23 cellular contexts compared by ENCODE assay signal in the genomic region with DNA sequence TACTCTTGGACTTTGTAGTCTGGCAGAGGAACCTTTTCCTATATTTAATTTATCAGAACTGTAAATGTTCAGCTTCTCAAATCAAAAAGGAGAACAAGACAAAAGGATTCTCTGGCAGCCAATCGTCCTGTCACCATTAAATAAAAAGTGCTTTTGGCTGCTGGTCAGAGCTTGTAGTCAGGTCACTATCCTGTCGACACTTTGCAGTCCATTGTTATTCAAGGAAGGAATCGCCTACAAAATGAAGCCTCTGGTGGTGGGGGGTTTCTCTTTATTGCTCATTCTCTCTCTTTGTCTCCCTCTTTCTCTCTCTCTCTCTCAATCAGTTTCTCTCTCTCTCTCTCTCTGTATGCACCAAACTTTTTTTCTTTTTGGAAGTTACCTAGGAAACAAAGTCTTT. TPM values are rescaled to one million over a fixed set of nuclear protein-coding genes. Genes with fewer than 3 reads are reported as not detected.
DNase-seq lines count a peak whose midpoint lies in the region; ATAC-seq and TF ChIP-seq lines count a peak whose summit lies in the region.
"Had no signal": no experiment of that assay in that cellular context is flagged by ENCODE, and none has a peak within 500 bp of the region (broad histone marks: within the 10 kb centered on the region; RNA-seq: fewer than 3 reads in every experiment).

No MANE protein-coding gene starts in this region.

- no peaks in the 10 kb centered on the region for H3F3A ChIP-seq in neural progenitor cell (ENCODE audit: low read depth)

- H3K4me2 ChIP-seq in neural progenitor cell: peak overlapping the region; percentile 68
- H3K4me2 ChIP-seq: A549, PC-9 had no signal

- H3K27ac Mint-ChIP-seq in brain (peak overlapping the region in 4 of 5 experiments; percentile 17 to 81 (median 48)), neural progenitor cell (peak overlapping the region; percentile 43)
- H3K27ac Mint-ChIP-seq: B cell had no signal

- H2AFZ ChIP-seq in neural progenitor cell (replicated peaks): no peak overlapping the region
- H2AFZ ChIP-seq: PC-9 had no signal

- H3K4me3 Mint-ChIP-seq in brain: peak overlapping the region; percentile 17 to 74 (median 47)
- peak overlapping the region; percentile 77 for H3K4me3 Mint-ChIP-seq in neural progenitor cell
- H3K4me3 Mint-ChIP-seq: B cell, CD14-positive monocyte had no signal

- TF ChIP-seq POLR2A in heart left ventricle (IDR thresholded peaks at IDR 0.05): no peak

- H3K27me3 ChIP-seq in H7 (ENCODE audit: control insufficient read depth, insufficient read depth, low read length) (no peaks in the 10 kb centered on the region), iPS-18a (ENCODE audit: control insufficient read depth, insufficient read depth, low read length) (peaks cover 18% of the 10 kb centered on the region), neural progenitor cell (peaks cover 45% of the 10 kb centered on the region), heart left ventricle (peaks cover 0 to 6% (median 0%) of the 10 kb centered on the region in 9 donors)

- intact Hi-C loops in heart left ventricle (cut with DNase I): no loop called here

- no peaks in the 10 kb centered on the region for H3K79me2 ChIP-seq in neural progenitor cell (ENCODE audit: low read depth)

- H3K36me3 ChIP-seq in H7 (replicated peaks; ENCODE audit: control insufficient read depth, insufficient read depth, low read length): no peaks in the 10 kb centered on the region
- no peaks in the 10 kb centered on the region for H3K36me3 ChIP-seq in iPS-18a (ENCODE audit: control insufficient read depth, low read depth, low read length)
- no peaks in the 10 kb centered on the region for H3K36me3 ChIP-seq in neural progenitor cell
- H3K36me3 ChIP-seq in heart left ventricle: no peaks in the 10 kb centered on the region

- peaks cover 34% of the 10 kb centered on the region for H3K4me1 ChIP-seq in iPS-18a (ENCODE audit: control insufficient read depth, low read depth, low read length)
- no peaks in the 10 kb centered on the region for H3K4me1 ChIP-seq in neural progenitor cell
- no peaks in the 10 kb centered on the region for H3K4me1 ChIP-seq in heart left ventricle
- H3K4me1 ChIP-seq: A549 had no signal

- H3K4me3 ChIP-seq in H7 (ENCODE audit: insufficient read depth, low read depth, low read length) (no peak overlapping the region; the same call in 1 of the 2 replicates), iPS-18a (ENCODE audit: low read length) (peak overlapping the region; percentile 43), neural progenitor cell (peak overlapping the region; percentile 30), heart left ventricle (no peak overlapping the region)
- H3K4me3 ChIP-seq: A549, K562, PC-9 had no signal

- no peak for ATAC-seq in heart left ventricle
- no peak for ATAC-seq in HG03442 (IDR thresholded peaks at IDR 0.05; ENCODE audit: unreplicated experiment)
- ATAC-seq: A549, HCT116, HepG2, K562 had no signal

- H3K9me3 Mint-ChIP-seq in brain (no peaks in the 10 kb centered on the region), neural progenitor cell (no peaks in the 10 kb centered on the region)

- H3K9ac ChIP-seq in iPS-18a (ENCODE audit: low read length) (peak overlapping the region; percentile 47), neural progenitor cell (no peak overlapping the region)

- WGBS in heart left ventricle, 4 donors: 27 to 38% (median 31%) methylated on average over 3 of the region's 3 CpGs

- TF ChIP-seq CTCF in brain (conservative IDR thresholded peaks at IDR 0.05): no peak
- TF ChIP-seq CTCF in neural progenitor cell (IDR thresholded peaks at IDR 0.05): no peak
- no peak for TF ChIP-seq CTCF in heart left ventricle (IDR thresholded peaks at IDR 0.05)

- H3K27ac ChIP-seq in iPS-18a (ENCODE audit: low read length) (no peak overlapping the region), neural progenitor cell (no peak overlapping the region), heart left ventricle (no peak overlapping the region)
- H3K27ac ChIP-seq: A549, PC-9 had no signal

- H3K4me1 Mint-ChIP-seq in brain (peaks cover 52% of the 10 kb centered on the region), neural progenitor cell (peaks cover 29% of the 10 kb centered on the region)
- H3K4me1 Mint-ChIP-seq: B cell, CD14-positive monocyte had no signal

- H4K20me1 ChIP-seq in neural progenitor cell (ENCODE audit: low read depth): no peaks in the 10 kb centered on the region

- no peaks in the 10 kb centered on the region for H3K9me3 ChIP-seq in iPS-18a (ENCODE audit: control insufficient read depth, low read depth, low read length)
- H3K9me3 ChIP-seq in neural progenitor cell (ENCODE audit: low read depth): no peaks in the 10 kb centered on the region
- no peaks in the 10 kb centered on the region for H3K9me3 ChIP-seq in heart left ventricle
- H3K9me3 ChIP-seq: A549 had no signal

- DNase-seq in H7 (peak; percentile 61), neural progenitor cell (ENCODE audit: low spot score) (peak; percentile 21), NCI-H526 treated with DMSO at 0.1 percent for 48 hours (lab: John Stamatoyannopoulos, UW) (no peak), heart left ventricle (no peak), NCI-H510A treated with DMSO at 0.1 percent for 48 hours (lab: John Stamatoyannopoulos, UW) (no peak)
- DNase-seq: DMS53, NCI-H1092, NCI-H1436, NCI-H187 treated with DMSO at 0.1 percent for 48 hours, NCI-H2107, NCI-H446 treated with DMSO at 0.1 percent for 48 hours, PC-9, RPMI8226, SHP77 had no signal

- no peaks in the 10 kb centered on the region for H3K36me3 Mint-ChIP-seq in brain
- peaks cover 4% of the 10 kb centered on the region for H3K36me3 Mint-ChIP-seq in neural progenitor cell

- H3K27me3 Mint-ChIP-seq in brain (peaks cover 11% of the 10 kb centered on the region), neural progenitor cell (ENCODE audit: insufficient read depth, low read depth) (no peaks in the 10 kb centered on the region)

RNA-seq across cellular contexts. Expression of a gene that starts 17.6 kb away (rescaled TPM):
- 1.9 and 2.3 TPM in 2 replicates for total RNA-seq in H7 (2014; rRNA removed; shearing (Covaris generic))
- polyA plus RNA-seq in brain (ENCODE audit: insufficient read depth, low read depth, low replicate concordance) (1.7 TPM), heart left ventricle (1 to 10 TPM; 9.2 to 9.9 TPM)
- total RNA-seq in neural progenitor cell (ENCODE audit: low replicate concordance) (5.0 and 9.7 TPM in 2 replicates), heart left ventricle (1 to 10 TPM; 4.1 to 8.2 (median 7.1) TPM)

Comparison
In these comparisons a context has a peak if more than half of its experiments do, and no peak if none do; other contexts are left out.
1. DNase-seq: peak in H7 (single experiment) and neural progenitor cell (single experiment); none in NCI-H526 treated with DMSO at 0.1 percent for 48 hours (single experiment), heart left ventricle (0 of 5) and NCI-H510A treated with DMSO at 0.1 percent for 48 hours (single experiment).
2. H3K4me3 ChIP-seq: peak in iPS-18a (single experiment) and neural progenitor cell (single experiment); none in H7 (single experiment) and heart left ventricle (0 of 12).